9 cellular contexts compared by ENCODE assay signal in genomic region chrX:1592863-1593201, GRCh38. TPM values are rescaled to one million over a fixed set of nuclear protein-coding genes. Genes with fewer than 3 reads are reported as not detected.
A peak's percentile ranks its signal among the peaks of the same experiment; 100 is the strongest.
DNase-seq lines count a peak whose midpoint lies in the region; ATAC-seq and TF ChIP-seq lines count a peak whose summit lies in the region.
"Had no signal": no experiment of that assay in that cellular context is flagged by ENCODE, and none has a peak within 500 bp of the region (broad histone marks: within the 10 kb centered on the region; RNA-seq: fewer than 3 reads in every experiment).

No MANE protein-coding gene starts in this region.

- no peaks in the 10 kb centered on the region for H3K9me3 ChIP-seq in sigmoid colon

- H3K27ac ChIP-seq in sigmoid colon: peak overlapping the region in 3 of 4 donors; percentile 83 to 89 (median 87)

- peak in 2 of 34 experiments; percentile 11 to 35 for DNase-seq in T-cell
- DNase-seq in foreskin fibroblast: peak in 1 of 2 donors; percentile 12
- DNase-seq in sigmoid colon: no peak
- no peak for DNase-seq in GOT3 (lab: John Stamatoyannopoulos, UW)
- no peak for DNase-seq in DMS79 treated with DMSO at 0.1 percent for 48 hours (lab: John Stamatoyannopoulos, UW)
- no peak for DNase-seq in H4 (ENCODE audit: low spot score)

- peaks cover 29 to 44% (median 37%) of the 10 kb centered on the region in 4 donors for H3K36me3 ChIP-seq in sigmoid colon

- intact Hi-C loops in sigmoid colon (cut with DNase I): loop anchor here (5.0 to 10.0 kb wide), 5 partner anchors 201 to 1208 kb away; partner anchors contain the start of genes DHRSX, PPP2R3B, SLC25A6 and ZBED1

- H3K4me3 ChIP-seq in foreskin fibroblast (ENCODE audit: low read depth in 1 of 2, low read length in 2 of 2) (peak overlapping the region; percentile 84 to 89), sigmoid colon (peak overlapping the region; percentile 79 to 99 (median 90))

- H3K4me1 ChIP-seq in sigmoid colon: peaks cover 0 to 32% (median 23%) of the 10 kb centered on the region in 4 donors

- no peaks in the 10 kb centered on the region for H3K9me3 Mint-ChIP-seq in T-cell

- CTCF ChIA-PET in T-cell (lab: Charles Lee): no interaction called here

- H3K27ac Mint-ChIP-seq in T-cell: peak overlapping the region; percentile 81 to 89

- POLR2A ChIA-PET in T-cell (lab: Charles Lee): no interaction called here

- WGBS in sigmoid colon, 2 donors: 7 to 9% methylated on average over 12 of the region's 12 CpGs

- TF ChIP-seq CTCF in foreskin fibroblast (IDR thresholded peaks at IDR 0.05; ENCODE audit: low read depth, low read length) (no peak), sigmoid colon (IDR thresholded peaks at IDR 0.05) (no peak)

- H3K36me3 Mint-ChIP-seq in T-cell: peaks cover 34% of the 10 kb centered on the region

- no peaks in the 10 kb centered on the region for H3K27me3 ChIP-seq in sigmoid colon

- H3K4me1 Mint-ChIP-seq in T-cell: peaks cover 21 to 48% (median 39%) of the 10 kb centered on the region in 3 donors

- no peak for TF ChIP-seq EP300 in sigmoid colon (IDR thresholded peaks at IDR 0.05)

- peak; percentile 21 for ATAC-seq in GM18502 (IDR thresholded peaks at IDR 0.05; ENCODE audit: poor library complexity, unreplicated experiment)
- ATAC-seq in HG02798 (IDR thresholded peaks at IDR 0.05; ENCODE audit: poor library complexity, unreplicated experiment): peak; percentile 1
- no peak for ATAC-seq in T-cell (replicated peaks in 1 of 4)

- H3K4me3 Mint-ChIP-seq in T-cell: peak overlapping the region; percentile 88 to 91 (median 90)

- H3K27me3 Mint-ChIP-seq in T-cell: no peaks in the 10 kb centered on the region

- no peak for TF ChIP-seq POLR2A in sigmoid colon (IDR thresholded peaks at IDR 0.05)

RNA-seq across cellular contexts. Expression of gene AKAP17A, which starts 1.4 kb away (rescaled TPM):
- total RNA-seq in T-cell (100 to 1,000 TPM; 120 to 162 (median 155) TPM), sigmoid colon (10 to 100 TPM; 22.1 to 45.1 (median 26.4) TPM)
- polyA plus RNA-seq in sigmoid colon: 10 to 100 TPM in 2 of 3 donors, 1 to 10 TPM in 1; 8.4 to 42.4 (median 15.3) TPM
- total RNA-seq in H4 (2014; rRNA removed; shearing (Covaris generic)): 12.7 and 13.5 TPM in 2 replicates

RNA-seq across cellular contexts. Expression of gene ASMT, which starts 22.0 kb away (rescaled TPM):
- total RNA-seq in T-cell (under 1 TPM in 1 of 5 donors, not detected in 4; 0.98 TPM), sigmoid colon (not detected)
- polyA plus RNA-seq in sigmoid colon: under 1 TPM in 1 of 3 donors, not detected in 2; 0.22 TPM
- not detected in 2 replicates for total RNA-seq in H4 (2014; rRNA removed; shearing (Covaris generic))
- total RNA-seq: T-helper 2 cell treated with Interferon-gamma antibody and Interleukin-4, amounts not matched to agents 100 ng/mL and 5 ng/mL, for 36 hours had no signal

RNA-seq across cellular contexts. Expression of gene P2RY8, which starts 55.8 kb away (rescaled TPM):
- total RNA-seq in T-cell (100 to 1,000 TPM; 114 to 219 (median 182) TPM), sigmoid colon (1 to 10 TPM in 1 of 4 donors, under 1 TPM in 3; 0.28 to 1.8 (median 0.75) TPM)
- polyA plus RNA-seq in sigmoid colon: 10 to 100 TPM in 1 of 3 donors, under 1 TPM in 1, not detected in 1; 0.92 to 15.0 TPM
- total RNA-seq in H4 (2014; rRNA removed; shearing (Covaris generic)): 0.25 TPM in 1 of 2 replicates, not detected in the other

Comparison
In these comparisons a context has a peak if more than half of its experiments do, and no peak if none do; other contexts are left out.
1. ATAC-seq: peak in GM18502 (single experiment) and HG02798 (single experiment); none in T-cell (0 of 4).
2. RNA of gene P2RY8, which starts 55.8 kb away (total RNA-seq): 114 to 219 TPM in T-cell; 0.28 to 1.8 TPM in sigmoid colon and 0.25 TPM in H4; every median in the first group is over 10 times any median in the second.